ENCODE assay signal across 19 cellular contexts in the genomic region with DNA sequence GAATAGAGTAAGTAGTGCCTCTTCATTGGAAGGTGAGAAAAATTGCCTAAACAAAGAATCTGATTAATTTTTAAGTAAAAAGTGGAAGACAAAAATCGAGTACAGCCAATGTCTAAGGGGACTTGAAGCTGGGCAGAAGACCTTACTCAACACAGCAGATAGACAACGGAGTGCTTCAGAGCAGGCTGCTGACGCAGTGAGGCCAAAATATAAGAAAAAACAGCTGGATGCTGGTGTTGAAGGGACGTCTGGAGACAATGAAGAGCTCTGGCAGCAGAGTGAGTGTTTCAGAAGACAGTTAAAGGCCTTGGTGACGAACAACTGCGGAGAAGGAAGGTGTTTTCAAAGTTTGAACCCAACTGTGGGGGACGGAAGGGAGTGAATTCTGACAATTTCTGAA.
"Had no signal": no experiment of that assay in that cellular context is flagged by ENCODE, and none has a peak within 500 bp of the region (broad histone marks: within the 10 kb centered on the region; RNA-seq: fewer than 3 reads in every experiment).

No MANE protein-coding gene starts in this region.

- H3K4me3 ChIP-seq: smooth muscle cell had no signal

- ATAC-seq: naive thymus-derived CD4-positive, alpha-beta T cell; SK-N-SH treated with all-trans-retinoic acid at 6 μM for 48 hours had no signal

- H3K27ac ChIP-seq: epithelial cell of prostate, neutrophil, VCaP had no signal

- H3K4me2 ChIP-seq: smooth muscle cell had no signal

- H3K27me3 ChIP-seq: neutrophil had no signal

- H3K9me3 ChIP-seq: neutrophil had no signal

- FAIRE-seq: frontal cortex had no signal

- H3K36me3 ChIP-seq: neutrophil had no signal

- DNase-seq: activated CD4-positive, alpha-beta T cell treated with anti-CD3 and anti-CD28 coated beads for 1 hour; activated CD4-positive, alpha-beta T cell treated with anti-CD3 and anti-CD28 coated beads, Interleukin-2, amount 50 U/mL, for 4 hours; activated T-cell treated with anti-CD3 and anti-CD28 coated beads for 4 hours; central memory CD4-positive, alpha-beta T cell; effector memory CD4-positive, alpha-beta T cell; head of caudate nucleus; mammary epithelial cell; naive thymus-derived CD4-positive, alpha-beta T cell; stimulated activated CD4-positive, alpha-beta T cell treated with anti-CD3 and anti-CD28 coated beads, Interleukin-4, amount 100 ng/mL, for 4 hours; stimulated activated CD8-positive, alpha-beta memory T cell treated with anti-CD3 and anti-CD28 coated beads, Interleukin-4, amount 100 ng/mL, for 48 hours; stimulated activated naive CD4-positive, alpha-beta T cell treated with Interleukin-2 at 50 U/mL for 16 hours; substantia nigra; T-helper 1 cell had no signal
